ENCODE assay signal across 1 cellular context in the genomic region with DNA sequence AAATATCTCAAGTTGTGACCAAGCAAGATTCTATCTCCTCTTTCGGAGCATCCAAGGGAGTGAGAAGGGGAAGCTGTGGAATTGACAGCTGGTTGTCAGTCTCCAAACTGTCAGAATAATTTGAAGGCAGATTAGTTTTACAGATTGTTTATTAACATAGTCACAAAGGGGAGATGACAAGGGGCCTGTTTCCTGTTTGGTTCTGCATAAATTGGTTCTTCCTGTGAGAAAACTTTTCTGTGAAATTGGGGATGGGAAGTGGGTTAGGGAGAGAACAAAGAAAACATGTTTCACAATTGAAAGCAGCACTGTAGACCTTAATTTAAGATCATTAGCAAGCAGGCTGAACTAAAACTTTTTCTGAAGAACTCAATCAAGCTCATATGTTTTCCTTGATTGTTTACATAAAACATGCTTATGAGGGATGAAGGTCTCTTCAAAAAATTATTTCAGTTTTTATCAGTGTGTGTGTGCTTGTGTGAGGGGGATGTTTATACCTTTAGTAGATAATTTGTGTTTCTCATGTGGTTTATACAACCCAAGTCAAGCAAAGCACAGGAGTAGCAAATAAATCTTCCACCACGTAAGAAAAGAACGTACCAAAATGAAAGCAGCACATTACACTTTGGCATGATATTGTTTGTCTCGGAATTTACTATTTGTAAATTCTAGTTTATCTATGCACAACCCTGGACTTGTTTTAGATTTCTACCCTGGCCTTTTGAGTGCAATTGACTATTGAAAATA.
TF ChIP-seq lines count a peak whose summit lies in the region.

No MANE protein-coding gene starts in this region.

TF ChIP-seq in IMR-90, 13 proteins besides CTCF, POLR2A, EP300 and RAD21:
- TF ChIP-seq MAZ (IDR thresholded peaks at IDR 0.05; ENCODE audit: borderline replicate concordance, low read depth, low read length) (no peak), SMC3 (IDR thresholded peaks at IDR 0.05; ENCODE audit: low read depth, low read length) (no peak), MAFK (IDR thresholded peaks at IDR 0.05; ENCODE audit: low read depth, low read length) (no peak), RFX5 (IDR thresholded peaks at IDR 0.05; ENCODE audit: low read depth, low read length) (no peak), BHLHE40 (IDR thresholded peaks at IDR 0.05; ENCODE audit: low read depth, low read length) (no peak), FOS (IDR thresholded peaks at IDR 0.05; ENCODE audit: low read depth, low read length) (no peak)
- TF ChIP-seq, protein P1, sequence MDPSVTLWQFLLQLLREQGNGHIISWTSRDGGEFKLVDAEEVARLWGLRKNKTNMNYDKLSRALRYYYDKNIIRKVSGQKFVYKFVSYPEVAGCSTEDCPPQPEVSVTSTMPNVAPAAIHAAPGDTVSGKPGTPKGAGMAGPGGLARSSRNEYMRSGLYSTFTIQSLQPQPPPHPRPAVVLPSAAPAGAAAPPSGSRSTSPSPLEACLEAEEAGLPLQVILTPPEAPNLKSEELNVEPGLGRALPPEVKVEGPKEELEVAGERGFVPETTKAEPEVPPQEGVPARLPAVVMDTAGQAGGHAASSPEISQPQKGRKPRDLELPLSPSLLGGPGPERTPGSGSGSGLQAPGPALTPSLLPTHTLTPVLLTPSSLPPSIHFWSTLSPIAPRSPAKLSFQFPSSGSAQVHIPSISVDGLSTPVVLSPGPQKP (IDR thresholded peaks at IDR 0.05; ENCODE audit: borderline replicate concordance, low read depth, low read length), result no peak
TF ChIP-seq in IMR-90: peak in this region for 0.
